In the genomic region with DNA sequence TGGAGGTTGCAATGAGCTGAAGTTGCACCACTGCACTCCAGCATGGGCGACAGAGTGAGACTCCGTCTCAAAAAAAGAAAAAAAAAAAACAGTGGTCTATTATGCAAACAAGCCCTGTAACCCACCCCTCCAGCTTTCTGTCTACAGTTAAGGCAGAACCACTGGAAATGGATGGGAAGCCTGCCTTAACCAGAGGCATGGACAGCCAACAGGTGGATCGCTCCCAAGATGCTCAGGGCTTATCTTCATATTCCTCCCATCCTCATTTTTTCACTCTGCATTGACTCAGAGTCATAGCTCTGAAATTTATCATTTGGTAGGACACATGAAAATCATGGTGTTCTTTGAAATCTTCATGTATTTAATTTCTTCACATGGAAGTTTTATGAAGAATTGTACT, we compare ENCODE assay signal across 29 cellular contexts. TPM values are rescaled to one million over a fixed set of nuclear protein-coding genes. Genes with fewer than 3 reads are reported as not detected.
"Had no signal": no experiment of that assay in that cellular context is flagged by ENCODE, and none has a peak within 500 bp of the region (broad histone marks: within the 10 kb centered on the region; RNA-seq: fewer than 3 reads in every experiment).

No MANE protein-coding gene starts in this region.

- H3K27me3 ChIP-seq: body of pancreas, brain microvascular endothelial cell, breast epithelium had no signal

- H3K4me3 ChIP-seq: body of pancreas, breast epithelium had no signal

- H3K27ac ChIP-seq: brain microvascular endothelial cell, breast epithelium, VCaP had no signal

- DNase-seq: activated B cell treated with CpG ODN at 0.5 μM for 24 hours; activated CD4-positive, alpha-beta memory T cell treated with anti-CD3 and anti-CD28 coated beads for 36 hours; activated CD4-positive, alpha-beta T cell treated with anti-CD3 and anti-CD28 coated beads for 48 hours; activated CD4-positive, alpha-beta T cell treated with anti-CD3 and anti-CD28 coated beads, Interleukin-2, amount 50 U/mL, for 1 hour; activated CD4-positive, alpha-beta T cell treated with anti-CD3 and anti-CD28 coated beads, Interleukin-2, amount 50 U/mL, for 4 hours; activated CD4-positive, CD25-positive, alpha-beta regulatory T cell treated with anti-CD3 and anti-CD28 coated beads, Interleukin-2, amount 50 U/mL, for 72 hours; activated CD8-positive, alpha-beta memory T cell treated with anti-CD3 and anti-CD28 coated beads, Interleukin-2, amount 50 U/mL, for 4 hours; activated CD8-positive, alpha-beta T cell treated with anti-CD3 and anti-CD28 coated beads for 36 hours; activated gamma-delta T cell; activated naive CD4-positive, alpha-beta T cell treated with anti-CD3 and anti-CD28 coated beads, Interleukin-2, amount 10 ng/mL, durations not matched to agents 7 days and 5 days; activated naive CD4-positive, alpha-beta T cell treated with Interleukin-2 at 50 U/mL for 16 hours; activated naive CD8-positive, alpha-beta T cell treated with anti-CD3 and anti-CD28 coated beads, Interleukin-2, amount 10 ng/mL, durations not matched to agents 7 days and 5 days; activated naive CD8-positive, alpha-beta T cell treated with anti-CD3 and anti-CD28 coated beads, Interleukin-2, amount 50 U/mL, for 24 hours; activated T-cell treated with anti-CD3 and anti-CD28 coated beads for 4 hours; activated T-cell treated with anti-CD3 and anti-CD28 coated beads, Interleukin-2, amount 50 U/mL, for 1 hour; activated T-cell treated with anti-CD3 and anti-CD28 coated beads, Interleukin-2, amount 50 U/mL, for 4 hours; activated T-cell treated with anti-CD3 and anti-CD28 coated beads, Interleukin-2, amount 50 U/mL, for 72 hours; amniotic stem cell; aorta; body of pancreas; brain microvascular endothelial cell; caudate nucleus; cerebellar nuclear complex; SW 1271; T-helper 1 cell; T-helper 2 cell; T-helper 9 cell had no signal

- H3K4me1 ChIP-seq: breast epithelium had no signal

- H3K9me3 ChIP-seq: body of pancreas, breast epithelium had no signal

RNA-seq across cellular contexts. Expression of gene AUNIP, which starts 30.8 kb away (rescaled TPM):
- total RNA-seq: aorta, body of pancreas had no signal
- polyA plus RNA-seq: aorta had no signal
